ENCODE assay signal across 18 cellular contexts in genomic region chr20:43017241-43018030, GRCh38.
"Had no signal": no experiment of that assay in that cellular context is flagged by ENCODE, and none has a peak within 500 bp of the region (broad histone marks: within the 10 kb centered on the region; RNA-seq: fewer than 3 reads in every experiment).

No MANE protein-coding gene starts in this region.

- H3K9me3 ChIP-seq: pancreas, spleen, suprapubic skin, tibial artery had no signal

- H3K4me1 ChIP-seq: pancreas, spleen, suprapubic skin, tibial artery had no signal

- H3K36me3 ChIP-seq: pancreas, spleen, suprapubic skin, tibial artery had no signal

- H3K4me3 ChIP-seq: pancreas, spleen, suprapubic skin, tibial artery had no signal

- ATAC-seq: left ventricle myocardium superior, pancreas, right cardiac atrium had no signal

- H3K27ac ChIP-seq: epithelial cell of prostate, pancreas, spleen, suprapubic skin, tibial artery had no signal

- DNase-seq: activated CD4-positive, alpha-beta T cell treated with anti-CD3 and anti-CD28 coated beads for 4 hours; activated CD4-positive, alpha-beta T cell treated with anti-CD3 and anti-CD28 coated beads, Interleukin-2, amount 50 U/mL, for 4 hours; activated effector memory CD4-positive, alpha-beta T cell treated with Interleukin-2 at 50 U/mL for 16 hours; activated naive CD4-positive, alpha-beta T cell treated with Interleukin-2 at 50 U/mL for 16 hours; activated T-cell treated with anti-CD3 and anti-CD28 coated beads for 4 hours; dermis blood vessel endothelial cell; effector CD4-positive, alpha-beta T cell; left ventricle myocardium superior; mammary epithelial cell; naive B cell; nephron progenitor cell; pancreas; right cardiac atrium; spleen; stimulated activated naive CD4-positive, alpha-beta T cell; tibial artery had no signal

- H3K27me3 ChIP-seq: pancreas, suprapubic skin, tibial artery had no signal
